Comparison of ENCODE assay signal across 26 cellular contexts in the genomic region with DNA sequence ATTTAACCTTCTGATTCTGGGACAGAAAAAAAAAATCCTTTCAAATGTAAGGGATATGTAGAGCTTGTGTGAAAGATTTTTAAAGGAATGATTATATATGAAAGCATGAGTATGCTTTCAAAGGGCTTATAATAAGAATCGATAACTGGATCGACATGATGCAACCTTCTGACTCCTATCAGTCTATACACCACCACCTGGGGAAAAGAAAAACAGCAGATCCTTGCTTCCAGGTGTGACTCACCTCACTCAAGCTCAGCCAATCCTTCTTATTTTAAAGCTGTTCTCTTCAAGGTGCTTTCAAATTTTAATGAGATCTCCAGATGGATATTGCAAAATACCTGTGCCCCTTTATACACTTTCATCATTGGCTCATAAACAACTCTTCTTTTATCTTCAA.
A peak's percentile ranks its signal among the peaks of the same experiment; 100 is the strongest.
DNase-seq lines count a peak whose midpoint lies in the region; ATAC-seq, FAIRE-seq and TF ChIP-seq lines count a peak whose summit lies in the region.
"Had no signal": no experiment of that assay in that cellular context is flagged by ENCODE, and none has a peak within 500 bp of the region (broad histone marks: within the 10 kb centered on the region; RNA-seq: fewer than 3 reads in every experiment).

No MANE protein-coding gene starts in this region.

- peak; percentile 26 for TF ChIP-seq CTCF in 22Rv1 (IDR thresholded peaks at IDR 0.05)
- TF ChIP-seq CTCF in H1 (IDR thresholded peaks at IDR 0.05; ENCODE audit: control extremely low read depth in 1 of 3, insufficient read depth in 1 of 3, low read depth in 1 of 3, low read length in 3 of 3), result peak in 2 of 3 experiments; percentile 7 to 45; a peak in 2 of 4 replicates
- no peak for TF ChIP-seq CTCF in progenitor cell of endocrine pancreas (IDR thresholded peaks at IDR 0.05; ENCODE audit: unreplicated experiment)

- H3K27me3 Mint-ChIP-seq in progenitor cell of endocrine pancreas, result no peaks in the 10 kb centered on the region
- H3K27me3 Mint-ChIP-seq: memory B cell had no signal

- no peaks in the 10 kb centered on the region for H3K79me2 ChIP-seq in H1 (ENCODE audit: control insufficient read depth in 1 of 2, insufficient read depth in 2 of 2, low read length in 2 of 2)

- H3K4me2 ChIP-seq in H1 (ENCODE audit: insufficient read depth in 1 of 2, low read depth in 2 of 2, low read length in 2 of 2), result no peak overlapping the region

- POLR2A ChIA-PET in H1 (lab: Charles Lee; ENCODE audit: partially characterized antibody), result no interaction called here

- H2BK20ac ChIP-seq in H1 (ENCODE audit: low read length), result no peak overlapping the region

- H3K18ac ChIP-seq in H1 (ENCODE audit: extremely low read depth, low read length), result no peak overlapping the region; the same call in 1 of the 2 replicates

- H3K4me3 Mint-ChIP-seq in progenitor cell of endocrine pancreas (ENCODE audit: low read depth), result no peak overlapping the region
- H3K4me3 Mint-ChIP-seq: memory B cell, nephron had no signal

- H4K5ac ChIP-seq in H1 (ENCODE audit: insufficient read length, low read depth, low read length), result peak overlapping the region; percentile 78

- CTCF ChIA-PET in H1 (lab: Charles Lee; ENCODE audit: partially characterized antibody), result interaction anchor here (0.7 to 3.5 kb wide), 8 partner anchors 9 to 1720 kb away, joined by 3 to 21 read pairs (median 4); no protein-coding TSS in a partner anchor

- H3K23me2 ChIP-seq in H1 (ENCODE audit: low read depth, low read length), result no peaks in the 10 kb centered on the region

- H3K27me3 ChIP-seq in HUES6 (ENCODE audit: control insufficient read depth, insufficient read depth, low read length) (no peaks in the 10 kb centered on the region), H1 (replicated peaks in 1 of 4; ENCODE audit: control insufficient read depth in 3 of 4, extremely low read depth in 1 of 4, insufficient read depth in 3 of 4, low read length in 3 of 4) (peaks cover 0 to 1% (median 0%) of the 10 kb centered on the region in 4 experiments; a peak in 1 of 7 replicates)
- H3K27me3 ChIP-seq: BE2C, cardiac muscle cell had no signal

- no peak for ATAC-seq in GM18909 (IDR thresholded peaks at IDR 0.05; ENCODE audit: poor library complexity, unreplicated experiment)

- H2AFZ ChIP-seq in H1 (ENCODE audit: low read length), result no peak overlapping the region; the same call in 1 of the 2 replicates

- no peak overlapping the region for H3K56ac ChIP-seq in H1 (replicated peaks; ENCODE audit: insufficient read length, low read depth, low read length)

- no peak overlapping the region for H2BK120ac ChIP-seq in H1 (replicated peaks; ENCODE audit: low read depth, low read length)

- H2BK12ac ChIP-seq in H1 (ENCODE audit: low read depth, low read length), result no peak overlapping the region

- H3K4ac ChIP-seq in H1 (replicated peaks; ENCODE audit: insufficient read length, low read depth, low read length), result no peak overlapping the region

- H3K4me1 ChIP-seq in HUES6 (ENCODE audit: control insufficient read depth, insufficient read depth, low read length), result peaks cover 10% of the 10 kb centered on the region
- no peaks in the 10 kb centered on the region for H3K4me1 ChIP-seq in H1 (replicated peaks in 1 of 4; ENCODE audit: control insufficient read depth in 3 of 4, insufficient read depth in 4 of 4, low read length in 3 of 4)
- H3K4me1 ChIP-seq: BE2C had no signal

- peak in 1 of 2 experiments; percentile 23 for DNase-seq in H1 (ENCODE audit: low read depth in 1 of 2, low spot score in 2 of 2)
- DNase-seq in kidney glomerular epithelial cell (lab: John Stamatoyannopoulos, UW), result peak; percentile 3
- no peak for DNase-seq in DMS153 (lab: John Stamatoyannopoulos, UW)
- DNase-seq in progenitor cell of endocrine pancreas (ENCODE audit: low spot score, unreplicated experiment), result no peak
- DNase-seq in stimulated activated naive CD4-positive, alpha-beta T cell treated with Interleukin-2 at 50 U/mL for 16 hours (lab: John Stamatoyannopoulos, UW), result no peak
- DNase-seq: activated effector memory CD4-positive, alpha-beta T cell treated with anti-CD3 and anti-CD28 coated beads, Interleukin-2, amount 50 U/mL, for 16 hours; BE2C; dermis blood vessel endothelial cell; erythroblast; KG1; NCI-H187 treated with DMSO at 0.1 percent for 48 hours; NCI-H2227 treated with DMSO at 0.1 percent for 48 hours; NK-92 treated with Interleukin-12 subunit alpha and Interleukin-12 subunit beta, amount 100 ng/mL, for 24 hours; posterior cingulate gyrus; SHP77 treated with DMSO at 0.1 percent for 48 hours; stimulated activated CD4-positive, alpha-beta T cell treated with anti-CD3 and anti-CD28 coated beads, Interleukin-2, amount 100 ng/mL, for 48 hours; T-helper 1 cell had no signal

- no peak overlapping the region for H4K91ac ChIP-seq in H1 (replicated peaks; ENCODE audit: insufficient read length, low read length)

- no peak for TF ChIP-seq POLR2A in H1 (IDR thresholded peaks at IDR 0.05; ENCODE audit: control extremely low read depth in 1 of 2, low read depth in 2 of 2, low read length in 2 of 2)

- peak; percentile 27 to 47 for TF ChIP-seq RAD21 in H1 (IDR thresholded peaks at IDR 0.05 in 1 of 2, conservative IDR thresholded peaks at IDR 0.05 in 1 of 2; ENCODE audit: low read depth in 2 of 2, low read length in 2 of 2)

- no peaks in the 10 kb centered on the region for H3K4me1 Mint-ChIP-seq in progenitor cell of endocrine pancreas (ENCODE audit: low read depth)
- H3K4me1 Mint-ChIP-seq: memory B cell, nephron had no signal

- H3K79me1 ChIP-seq in H1 (ENCODE audit: low read depth, low read length), result no peaks in the 10 kb centered on the region

- no peak overlapping the region for H3K14ac ChIP-seq in H1 (ENCODE audit: insufficient read length)

- H3K27ac Mint-ChIP-seq in progenitor cell of endocrine pancreas, result no peak overlapping the region
- H3K27ac Mint-ChIP-seq: memory B cell, nephron had no signal

- no peak for TF ChIP-seq EP300 in H1 (IDR thresholded peaks at IDR 0.05; ENCODE audit: borderline replicate concordance in 1 of 2, low read depth in 2 of 2, low read length in 2 of 2)

- no peak overlapping the region for H4K8ac ChIP-seq in H1 (ENCODE audit: extremely low read depth, insufficient read depth, low read length)

- no peak overlapping the region for H3K27ac ChIP-seq in 22Rv1
- H3K27ac ChIP-seq in HUES6 (ENCODE audit: low read depth, low read length), result peak overlapping the region; percentile 80
- H3K27ac ChIP-seq in H1 (ENCODE audit: low read depth, low read length), result no peak overlapping the region
- H3K27ac ChIP-seq: cardiac muscle cell, HL-60, skin epidermis had no signal

- no peak overlapping the region for H3K23ac ChIP-seq in H1 (ENCODE audit: insufficient read length)

- H3K9me3 ChIP-seq in HUES6 (ENCODE audit: control insufficient read depth, insufficient read depth, low read depth, low read length), result peaks cover 5% of the 10 kb centered on the region; the same call in 1 of the 2 replicates
- peaks cover 2% of the 10 kb centered on the region in 2 experiments; a peak in 3 of 4 replicates for H3K9me3 ChIP-seq in H1 (ENCODE audit: insufficient read depth in 2 of 2, low read depth in 1 of 2, low read length in 1 of 2)

- H2BK5ac ChIP-seq in H1 (ENCODE audit: low read depth, low read length), result no peak overlapping the region

- no peak overlapping the region for H2AK5ac ChIP-seq in H1 (ENCODE audit: low read depth, low read length)

- H3K36me3 ChIP-seq in HUES6 (ENCODE audit: control insufficient read depth, insufficient read depth, low read length) (no peaks in the 10 kb centered on the region), H1 (ENCODE audit: control insufficient read depth in 2 of 4, insufficient read depth in 4 of 4, low read length in 3 of 4) (no peaks in the 10 kb centered on the region)
- H3K36me3 ChIP-seq: BE2C, cardiac muscle cell had no signal

- H4K20me1 ChIP-seq in H1 (replicated peaks in 1 of 2; ENCODE audit: control insufficient read depth in 1 of 2, insufficient read depth in 2 of 2, low read length in 2 of 2), result no peaks in the 10 kb centered on the region

- peak; percentile 93 for FAIRE-seq in H1 (lab: Jason Lieb, UNC)
- FAIRE-seq: urothelium cell line had no signal

- WGBS in H1 (ENCODE audit: extremely low coverage in 1 of 2, insufficient coverage in 1 of 2, insufficient read length in 1 of 2, insufficient replicate concordance in 2 of 2, low coverage in 1 of 2, low lambda C conversion rate in 2 of 2, missing lambda C conversion rate in 1 of 2), 2 experiments, result 67% methylated on average over 2 of the region's 2 CpGs; no CpG with 5 or more reads in 1 of the 2 experiments

- H3K9ac ChIP-seq in HUES6 (ENCODE audit: low read length), result no peak overlapping the region
- H3K9ac ChIP-seq in H1 (replicated peaks in 1 of 4; ENCODE audit: extremely low read depth in 1 of 4, low read depth in 3 of 4, low read length in 3 of 4), result no peak overlapping the region

- H3K36me3 Mint-ChIP-seq in progenitor cell of endocrine pancreas (ENCODE audit: insufficient read depth), result no peaks in the 10 kb centered on the region

- H2BK15ac ChIP-seq in H1 (ENCODE audit: low read length), result no peak overlapping the region

- H3K4me3 ChIP-seq in HUES6 (ENCODE audit: low read depth, low read length) (no peak overlapping the region), H1 (ENCODE audit: extremely low read depth in 1 of 4, insufficient read depth in 2 of 4, low read depth in 3 of 4, low read length in 4 of 4) (no peak overlapping the region; a peak in 1 of 8 replicates)
- H3K4me3 ChIP-seq: cardiac muscle cell, skin epidermis had no signal

- H3K9me3 Mint-ChIP-seq in progenitor cell of endocrine pancreas (ENCODE audit: low read depth), result peaks cover 17% of the 10 kb centered on the region

TF ChIP-seq in H1, 55 proteins besides CTCF, POLR2A, EP300 and RAD21 (continues in another document):
- 0 out of 2 replicates have a peak, but pooled peaks have one; percentile 19 for TF ChIP-seq TCF12 (IDR thresholded peaks at IDR 0.05; ENCODE audit: low read depth, low read length)
- no peak for TF ChIP-seq MAFK (IDR thresholded peaks at IDR 0.05; ENCODE audit: low read depth, low read length)
- peak; percentile 67; the same call in 1 of the 2 replicates for TF ChIP-seq ATF3 (IDR thresholded peaks at IDR 0.05; ENCODE audit: insufficient read depth, low read depth, low read length)
- TF ChIP-seq POLR2AphosphoS5 (IDR thresholded peaks at IDR 0.05; ENCODE audit: low read depth, low read length), result no peak
- TF ChIP-seq EGR1 (IDR thresholded peaks at IDR 0.05; ENCODE audit: borderline replicate concordance, low read depth, low read length), result no peak
- TF ChIP-seq KDM4A (IDR thresholded peaks at IDR 0.05; ENCODE audit: low read depth, low read length, severe bottlenecking), result no peak
- peak; percentile 92 for TF ChIP-seq CEBPB (IDR thresholded peaks at IDR 0.05; ENCODE audit: low read depth, low read length)
- TF ChIP-seq POU5F1 (IDR thresholded peaks at IDR 0.05; ENCODE audit: low read depth, low read length), result no peak
